1 cellular context compared by ENCODE assay signal in genomic region chr6:37239511-37239910, GRCh38.
TF ChIP-seq lines count a peak whose summit lies in the region.

No MANE protein-coding gene starts in this region.

TF ChIP-seq in SK-N-SH treated with all-trans-retinoic acid at 6 μM for 48 hours, 23 proteins besides CTCF, POLR2A, EP300 and RAD21 (continued from another document):
- TF ChIP-seq TSHZ2 (CRISPR knock-in tag; IDR thresholded peaks at IDR 0.05) = no peak
- no peak for TF ChIP-seq TOX (CRISPR knock-in tag; IDR thresholded peaks at IDR 0.05; ENCODE audit: borderline replicate concordance)
- TF ChIP-seq ZFP3 (CRISPR knock-in tag; IDR thresholded peaks at IDR 0.05) = no peak
- TF ChIP-seq GLIS3 (CRISPR knock-in tag; IDR thresholded peaks at IDR 0.05) = no peak
- no peak for TF ChIP-seq RARB (CRISPR knock-in tag; IDR thresholded peaks at IDR 0.05)
- no peak for TF ChIP-seq BACH2 (CRISPR knock-in tag; IDR thresholded peaks at IDR 0.05; ENCODE audit: borderline replicate concordance)
- no peak for TF ChIP-seq ZC3H10 (CRISPR knock-in tag; IDR thresholded peaks at IDR 0.05)
- TF ChIP-seq ZNF70 (CRISPR knock-in tag; IDR thresholded peaks at IDR 0.05) = no peak
- TF ChIP-seq POU6F1 (CRISPR knock-in tag; IDR thresholded peaks at IDR 0.05; ENCODE audit: borderline replicate concordance, low read depth) = no peak
- TF ChIP-seq CSRNP3 (CRISPR knock-in tag; IDR thresholded peaks at IDR 0.05) = no peak
